Comparison of ENCODE assay signal across 8 cellular contexts in genomic region chr3:87228316-87228715, GRCh38. TPM values are rescaled to one million over a fixed set of nuclear protein-coding genes. Genes with fewer than 3 reads are reported as not detected.
DNase-seq lines count a peak whose midpoint lies in the region; ATAC-seq and TF ChIP-seq lines count a peak whose summit lies in the region.

No MANE protein-coding gene starts in this region.

- DNase-seq in right atrium auricular region (ENCODE audit: low spot score) (no peak), Right ventricle myocardium inferior (ENCODE audit: missing footprints) (no peak), astrocyte of the spinal cord (ENCODE audit: low read depth, low spot score) (peak; percentile 1), medulla oblongata (ENCODE audit: extremely low spot score) (peak; percentile 55), aorta (no peak), NCI-H774 (lab: John Stamatoyannopoulos, UW) (no peak)

- intact Hi-C loops in Right ventricle myocardium inferior (cut with DNase I) (no loop called here), aorta (cut with DNase I) (loop anchor here in 1 of 2 donors (5.0 kb wide), 1 partner anchor 141 kb away; no protein-coding TSS in a partner anchor)

- WGBS in aorta, 2 donors, result 5 to 6% methylated on average over 1 of the region's 1 CpG

- in situ Hi-C loops in astrocyte of the spinal cord (cut with HindIII; ENCODE audit: low sequenced_read_pairs), result no loop called here

- TF ChIP-seq CTCF in right atrium auricular region (IDR thresholded peaks at IDR 0.05), result no peak
- TF ChIP-seq CTCF in astrocyte of the spinal cord (IDR thresholded peaks at IDR 0.05; ENCODE audit: low read depth, low read length), result no peak

- H3K9me3 ChIP-seq in right atrium auricular region, result no peaks in the 10 kb centered on the region
- no peaks in the 10 kb centered on the region for H3K9me3 ChIP-seq in aorta (ENCODE audit: control insufficient read depth, low read length)

- peaks cover 0 to 22% of the 10 kb centered on the region in 2 donors for H3K4me1 ChIP-seq in right atrium auricular region
- H3K4me1 ChIP-seq in aorta (ENCODE audit: control insufficient read depth in 1 of 2, insufficient read depth in 2 of 2, low read length in 2 of 2), result peaks cover 0 to 5% of the 10 kb centered on the region in 2 donors

- H3K27me3 ChIP-seq in right atrium auricular region (no peaks in the 10 kb centered on the region), aorta (ENCODE audit: control insufficient read depth in 1 of 2, insufficient read depth in 2 of 2, low read length in 1 of 2) (no peaks in the 10 kb centered on the region)

- H3K4me3 ChIP-seq in right atrium auricular region (peak overlapping the region; percentile 80 to 98), astrocyte of the spinal cord (ENCODE audit: low read depth, low read length) (peak overlapping the region; percentile 96), aorta (ENCODE audit: low read length in 2 of 2) (peak overlapping the region; percentile 62 to 73)

- ATAC-seq in Right ventricle myocardium inferior (no peak), aorta (ENCODE audit: low FRiP score) (no peak), HG03342 (IDR thresholded peaks at IDR 0.05; ENCODE audit: unreplicated experiment) (no peak), GM19328 (IDR thresholded peaks at IDR 0.05; ENCODE audit: unreplicated experiment) (no peak)

- H3K36me3 ChIP-seq in right atrium auricular region (no peaks in the 10 kb centered on the region), aorta (ENCODE audit: control insufficient read depth in 1 of 2, insufficient read depth in 2 of 2, low read length in 1 of 2) (no peaks in the 10 kb centered on the region)

- H3K27ac ChIP-seq in right atrium auricular region (no peak overlapping the region), aorta (ENCODE audit: low read depth in 1 of 2, low read length in 2 of 2) (no peak overlapping the region)

RNA-seq across cellular contexts. Expression of gene CHMP2B, which starts 1.2 kb away (rescaled TPM):
- total RNA-seq in right atrium auricular region (10 to 100 TPM; 30.7 to 32.4 TPM), Right ventricle myocardium inferior (33.5 TPM), aorta (10 to 100 TPM; 43.7 to 51.3 TPM)
- polyA plus RNA-seq in aorta, result 10 to 100 TPM; 29.7 to 48.2 TPM

RNA-seq across cellular contexts. Expression of gene POU1F1, which starts 48.1 kb away (rescaled TPM):
- total RNA-seq in right atrium auricular region (not detected), Right ventricle myocardium inferior (not detected), aorta (not detected)
- not detected for polyA plus RNA-seq in aorta

Comparison
In these comparisons a context has a peak if more than half of its experiments do, and no peak if none do; other contexts are left out.
1. DNase-seq: peak in astrocyte of the spinal cord (single experiment) and medulla oblongata (single experiment); none in right atrium auricular region (single experiment), Right ventricle myocardium inferior (single experiment), aorta (0 of 2) and NCI-H774 (single experiment).
2. Peak in every context shown above with its lines, with median percentiles within 50 percentile points of each other: H3K4me3 ChIP-seq.